ENCODE assay signal across 13 cellular contexts in genomic region chr13:83024955-83025594, GRCh38.
"Had no signal": no experiment of that assay in that cellular context is flagged by ENCODE, and none has a peak within 500 bp of the region (broad histone marks: within the 10 kb centered on the region; RNA-seq: fewer than 3 reads in every experiment).

No MANE protein-coding gene starts in this region.

- H3K9me3 ChIP-seq: ovary, suprapubic skin had no signal

- H3K27ac Mint-ChIP-seq: activated naive CD8-positive, alpha-beta T cell treated with anti-CD3 and anti-CD28 coated beads, Interleukin-2, amount 10 ng/mL, durations not matched to agents 7 days and 5 days; stimulated activated naive CD8-positive, alpha-beta T cell treated with anti-CD3 and anti-CD28 coated beads, Interleukin-15, Interleukin-2, amounts not matched to agents 100 ng/mL and 50 ng/mL, for 24 hours; T-helper 2 cell treated with Interferon-gamma antibody and Interleukin-4, amounts not matched to agents 5 μg/mL and 100 μg/mL, for 36 hours had no signal

- ATAC-seq: sciatic nerve had no signal

- H3K36me3 ChIP-seq: ovary, suprapubic skin had no signal

- H3K9me3 Mint-ChIP-seq: activated naive CD8-positive, alpha-beta T cell treated with anti-CD3 and anti-CD28 coated beads, Interleukin-2, amount 10 ng/mL, durations not matched to agents 7 days and 5 days had no signal

- H3K4me3 Mint-ChIP-seq: activated naive CD8-positive, alpha-beta T cell treated with anti-CD3 and anti-CD28 coated beads, Interleukin-2, amount 10 ng/mL, durations not matched to agents 7 days and 5 days; neural crest cell; stimulated activated naive CD8-positive, alpha-beta T cell treated with anti-CD3 and anti-CD28 coated beads, Interleukin-15, Interleukin-2, amounts not matched to agents 100 ng/mL and 50 ng/mL, for 24 hours; T-helper 2 cell treated with Interferon-gamma antibody and Interleukin-4, amounts not matched to agents 5 μg/mL and 100 μg/mL, for 36 hours had no signal

- H3K27me3 ChIP-seq: dorsolateral prefrontal cortex, ovary, suprapubic skin had no signal

- H3K27ac ChIP-seq: dorsolateral prefrontal cortex, ovary, suprapubic skin had no signal

- H3K4me3 ChIP-seq: dorsolateral prefrontal cortex, lung, ovary, suprapubic skin had no signal

- H3K4me1 ChIP-seq: suprapubic skin had no signal

- H3K4me1 Mint-ChIP-seq: activated naive CD8-positive, alpha-beta T cell treated with anti-CD3 and anti-CD28 coated beads, Interleukin-2, amount 10 ng/mL, durations not matched to agents 7 days and 5 days; neural crest cell had no signal

- H3K36me3 Mint-ChIP-seq: activated naive CD8-positive, alpha-beta T cell treated with anti-CD3 and anti-CD28 coated beads, Interleukin-2, amount 10 ng/mL, durations not matched to agents 7 days and 5 days had no signal

- H3K27me3 Mint-ChIP-seq: activated naive CD8-positive, alpha-beta T cell treated with anti-CD3 and anti-CD28 coated beads, Interleukin-2, amount 10 ng/mL, durations not matched to agents 7 days and 5 days; stimulated activated naive CD8-positive, alpha-beta T cell treated with anti-CD3 and anti-CD28 coated beads, Interleukin-15, Interleukin-2, amounts not matched to agents 100 ng/mL and 50 ng/mL, for 24 hours had no signal

- DNase-seq: activated CD4-positive, CD25-positive, alpha-beta regulatory T cell treated with anti-CD3 and anti-CD28 coated beads, Interleukin-2, amount 50 U/mL, for 72 hours; activated naive CD4-positive, alpha-beta T cell; activated naive CD8-positive, alpha-beta T cell treated with anti-CD3 and anti-CD28 coated beads, Interleukin-2, amount 10 ng/mL, durations not matched to agents 7 days and 5 days; dorsolateral prefrontal cortex; foreskin melanocyte; ovary; trophoblast cell had no signal
